In the genomic region with DNA sequence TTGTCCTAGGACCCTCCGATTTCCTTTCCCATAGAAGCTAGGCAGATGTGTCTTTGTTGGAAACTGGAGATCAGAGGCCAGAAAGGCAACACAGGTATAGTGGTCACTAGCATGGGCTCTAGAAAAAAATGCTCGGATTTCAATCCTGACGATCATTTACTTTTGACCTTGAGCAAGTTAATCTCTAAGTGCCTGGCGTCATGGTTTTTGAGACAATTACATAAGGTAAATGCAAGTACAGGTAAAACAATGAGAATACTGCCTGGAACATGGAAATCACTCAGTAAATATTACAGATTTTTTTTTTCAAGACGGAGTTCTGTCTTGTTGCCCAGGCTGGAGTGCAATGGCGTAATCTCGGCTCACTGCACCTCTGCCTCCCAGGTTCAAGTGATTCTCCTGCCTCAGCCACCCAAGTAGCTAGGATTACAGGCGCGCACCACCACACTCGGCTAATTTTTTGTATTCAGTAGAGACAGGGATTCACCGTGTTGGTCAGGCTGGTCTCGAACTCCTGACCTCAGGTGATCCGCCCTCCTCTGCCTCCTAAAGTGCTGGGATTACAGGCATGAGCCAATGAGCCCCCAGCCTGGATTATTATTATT, we compare ENCODE assay signal across 8 cellular contexts. TPM values are rescaled to one million over a fixed set of nuclear protein-coding genes. Genes with fewer than 3 reads are reported as not detected.
DNase-seq lines count a peak whose midpoint lies in the region; ATAC-seq, FAIRE-seq and TF ChIP-seq lines count a peak whose summit lies in the region.

No MANE protein-coding gene starts in this region.

- POLR2A ChIA-PET in activated B cell treated with CpG ODN at 0.5 μM for 24 hours (lab: Charles Lee): interaction anchor here (1.0 to 2.7 kb wide), 2 partner anchors 98 to 195 kb away, joined by 4 to 16 read pairs; partner anchors contain the start of gene ZNF143

- H3K9ac ChIP-seq in keratinocyte (ENCODE audit: control insufficient read depth, extremely low read depth, insufficient read depth, low read length) (no peak overlapping the region), smooth muscle cell (ENCODE audit: low read depth) (no peak overlapping the region)

- CTCF ChIA-PET in activated B cell treated with CpG ODN at 0.5 μM for 24 hours (lab: Charles Lee): no interaction called here

- H3K79me2 ChIP-seq in keratinocyte (ENCODE audit: control insufficient read depth, insufficient read depth, low read length) (peaks cover 24% of the 10 kb centered on the region), smooth muscle cell (ENCODE audit: low read depth) (peaks cover 32% of the 10 kb centered on the region)

- peaks cover 5% of the 10 kb centered on the region for H3K4me1 ChIP-seq in keratinocyte (ENCODE audit: control insufficient read depth, extremely low read depth, insufficient read depth, low read length)
- H3K4me1 ChIP-seq in smooth muscle cell (ENCODE audit: low read depth): no peaks in the 10 kb centered on the region

- H3K36me3 Mint-ChIP-seq in T-helper 1 cell treated with Interleukin-12 subunit alpha and Interleukin-12 subunit beta and Interleukin-4 antibody, amounts not matched to agents 30 μg/mL and 1 μg/mL, for 36 hours (ENCODE audit: low read depth): peaks cover 2% of the 10 kb centered on the region
- H3K36me3 Mint-ChIP-seq in activated B cell treated with CpG ODN at 0.5 μM for 24 hours (ENCODE audit: low read depth): peaks cover 6% of the 10 kb centered on the region

- H3K4me1 Mint-ChIP-seq in T-helper 1 cell treated with Interleukin-12 subunit alpha and Interleukin-12 subunit beta and Interleukin-4 antibody, amounts not matched to agents 30 μg/mL and 1 μg/mL, for 36 hours (ENCODE audit: low read depth): peaks cover 23% of the 10 kb centered on the region
- H3K4me1 Mint-ChIP-seq in activated B cell treated with CpG ODN at 0.5 μM for 24 hours: peaks cover 29% of the 10 kb centered on the region

- peaks cover 50% of the 10 kb centered on the region for H3K27me3 Mint-ChIP-seq in T-helper 1 cell treated with Interleukin-12 subunit alpha and Interleukin-12 subunit beta and Interleukin-4 antibody, amounts not matched to agents 30 μg/mL and 1 μg/mL, for 36 hours (ENCODE audit: low read depth)
- H3K27me3 Mint-ChIP-seq in activated B cell treated with CpG ODN at 0.5 μM for 24 hours: no peaks in the 10 kb centered on the region

- 94% methylated on average over 13 of the region's 13 CpGs for WGBS in smooth muscle cell (ENCODE audit: low lambda C conversion rate)

- no peak for TF ChIP-seq CTCF in activated B cell treated with CpG ODN at 0.5 μM for 24 hours (IDR thresholded peaks at IDR 0.05)
- no peak for TF ChIP-seq CTCF in keratinocyte (optimal IDR thresholded peaks at IDR 0.05 in 1 of 3, IDR thresholded peaks at IDR 0.05 in 1 of 3, conservative IDR thresholded peaks at IDR 0.05 in 1 of 3; ENCODE audit: extremely low read depth in 1 of 3, insufficient read depth in 2 of 3, low read length in 3 of 3)
- TF ChIP-seq CTCF in smooth muscle cell (IDR thresholded peaks at IDR 0.05; ENCODE audit: borderline replicate concordance, insufficient read depth, poor library complexity, severe bottlenecking): no peak

- no peaks in the 10 kb centered on the region for H3K9me3 Mint-ChIP-seq in T-helper 1 cell treated with Interleukin-12 subunit alpha and Interleukin-12 subunit beta and Interleukin-4 antibody, amounts not matched to agents 30 μg/mL and 1 μg/mL, for 36 hours
- H3K9me3 Mint-ChIP-seq in activated B cell treated with CpG ODN at 0.5 μM for 24 hours: no peaks in the 10 kb centered on the region

- H3K36me3 ChIP-seq in keratinocyte (ENCODE audit: control insufficient read depth in 2 of 2, extremely low read depth in 1 of 2, insufficient read depth in 2 of 2, low read length in 2 of 2) (no peaks in the 10 kb centered on the region), smooth muscle cell (ENCODE audit: low read depth) (no peaks in the 10 kb centered on the region)

- H3K27me3 ChIP-seq in keratinocyte (ENCODE audit: control insufficient read depth, extremely low read depth, insufficient read depth, low read length): no peaks in the 10 kb centered on the region
- no peaks in the 10 kb centered on the region for H3K27me3 ChIP-seq in smooth muscle cell (ENCODE audit: low read depth)

- H3K4me2 ChIP-seq in keratinocyte (ENCODE audit: control insufficient read depth, extremely low read depth, insufficient read depth, low read depth, low read length): peak overlapping the region; percentile 87
- peak overlapping the region; percentile 92 for H3K4me2 ChIP-seq in smooth muscle cell

- intact Hi-C loops in activated B cell treated with CpG ODN at 0.5 μM for 24 hours (cut with micrococcal nuclease): no loop called here

- ATAC-seq in activated B cell treated with CpG ODN at 0.5 μM for 24 hours (ENCODE audit: low read depth): no peak
- ATAC-seq in GM18868 (IDR thresholded peaks at IDR 0.05; ENCODE audit: unreplicated experiment): no peak

- H3K9me3 ChIP-seq in keratinocyte (ENCODE audit: control insufficient read depth, low read depth, low read length) (no peaks in the 10 kb centered on the region), smooth muscle cell (replicated peaks; ENCODE audit: low read depth) (no peaks in the 10 kb centered on the region)

- H4K20me1 ChIP-seq in keratinocyte (ENCODE audit: control insufficient read depth, extremely low read depth, insufficient read depth, low read length): no peaks in the 10 kb centered on the region
- peaks cover 28% of the 10 kb centered on the region for H4K20me1 ChIP-seq in smooth muscle cell (ENCODE audit: low read depth)

- peak overlapping the region; percentile 78 for H3K4me3 Mint-ChIP-seq in T-helper 1 cell treated with Interleukin-12 subunit alpha and Interleukin-12 subunit beta and Interleukin-4 antibody, amounts not matched to agents 30 μg/mL and 1 μg/mL, for 36 hours
- peak overlapping the region; percentile 81 for H3K4me3 Mint-ChIP-seq in activated B cell treated with CpG ODN at 0.5 μM for 24 hours

- H3F3A ChIP-seq in smooth muscle cell (ENCODE audit: low read depth): peaks cover 5% of the 10 kb centered on the region

- H3K4me3 ChIP-seq in keratinocyte (ENCODE audit: control insufficient read depth in 2 of 3, extremely low read depth in 1 of 3, insufficient read depth in 2 of 3, low read depth in 1 of 3, low read length in 3 of 3) (no peak overlapping the region), smooth muscle cell (peak overlapping the region; percentile 99)

- dilution Hi-C loops in keratinocyte (cut with MboI; ENCODE audit: extremely low pct_ligation_motif_present, low sequenced_read_pairs): no loop called here

- H3K27ac ChIP-seq in keratinocyte (ENCODE audit: control insufficient read depth, insufficient read depth, low read length) (no peak overlapping the region), smooth muscle cell (ENCODE audit: low read depth) (no peak overlapping the region)

- DNase-seq in T-helper 1 cell: no peak
- DNase-seq in activated B cell treated with CpG ODN at 0.5 μM for 24 hours: no peak
- DNase-seq in keratinocyte (ENCODE audit: low read depth, low spot score): no peak
- no peak for DNase-seq in smooth muscle cell (lab: John Stamatoyannopoulos, UW; ENCODE audit: unreplicated experiment)
- no peak for DNase-seq in HPDE6-E6E7 (ENCODE audit: extremely low spot score)
- DNase-seq in hypothalamus (lab: John Stamatoyannopoulos, UW): no peak

- H3K9me1 ChIP-seq in keratinocyte (ENCODE audit: control insufficient read depth, extremely low read depth, insufficient read depth, low read length): no peaks in the 10 kb centered on the region

- peak overlapping the region; percentile 66 for H3K27ac Mint-ChIP-seq in T-helper 1 cell treated with Interleukin-12 subunit alpha and Interleukin-12 subunit beta and Interleukin-4 antibody, amounts not matched to agents 30 μg/mL and 1 μg/mL, for 36 hours
- H3K27ac Mint-ChIP-seq in activated B cell treated with CpG ODN at 0.5 μM for 24 hours: peak overlapping the region; percentile 57

- FAIRE-seq in keratinocyte (lab: Jason Lieb, UNC): no peak

- H2AFZ ChIP-seq in keratinocyte (ENCODE audit: control insufficient read depth, low read length): no peak overlapping the region
- no peak overlapping the region for H2AFZ ChIP-seq in smooth muscle cell (ENCODE audit: low read depth)

RNA-seq across cellular contexts. Expression of gene DENND5A, which starts 1.1 kb away (rescaled TPM):
- 23.2 and 24.4 TPM in 2 replicates for total RNA-seq in activated B cell treated with CpG ODN at 0.5 μM for 24 hours
- polyA plus RNA-seq in keratinocyte: 44.6 to 62.9 TPM (median 49.1 TPM) in 3 replicates
- polyA plus RNA-seq in keratinocyte (2011; ENCODE audit: low read depth): 20.4 TPM
- 53.0 and 57.8 TPM in 2 replicates for polyA plus RNA-seq in keratinocyte (2011; cell fraction: cytosol; rRNA removed)
- 69.7 and 79.0 TPM in 2 replicates for polyA plus RNA-seq in keratinocyte (2011; cell fraction: nucleus; rRNA removed)
- polyA plus RNA-seq in keratinocyte (2012; ENCODE audit: low replicate concordance): 16.1 and 26.2 TPM in 2 replicates
- 136 to 168 TPM (median 137 TPM) in 3 replicates for polyA minus RNA-seq in keratinocyte
- 51.2 TPM for polyA minus RNA-seq in keratinocyte (2011; cell fraction: cytosol; rRNA and poly(A)+ RNA removed)
- 54.7 and 105 TPM in 2 replicates for polyA minus RNA-seq in keratinocyte (2011; cell fraction: nucleus; rRNA and poly(A)+ RNA removed)
- 66.1 and 81.7 TPM in 2 replicates for total RNA-seq in smooth muscle cell
- 40.2 and 42.0 TPM in 2 replicates for polyA plus RNA-seq in smooth muscle cell

RNA-seq across cellular contexts. Expression of gene TMEM41B, which starts 48.2 kb away (rescaled TPM):
- total RNA-seq in activated B cell treated with CpG ODN at 0.5 μM for 24 hours: 19.4 and 21.7 TPM in 2 replicates
- polyA plus RNA-seq in keratinocyte: 41.6 to 69.3 TPM (median 53.6 TPM) in 3 replicates
- 32.5 TPM for polyA plus RNA-seq in keratinocyte (2011; ENCODE audit: low read depth)
- 13.7 and 26.0 TPM in 2 replicates for polyA plus RNA-seq in keratinocyte (2011; cell fraction: cytosol; rRNA removed)
- 97.1 and 111 TPM in 2 replicates for polyA plus RNA-seq in keratinocyte (2011; cell fraction: nucleus; rRNA removed)
- polyA plus RNA-seq in keratinocyte (2012; ENCODE audit: low replicate concordance): 27.8 and 44.0 TPM in 2 replicates
- 18.0 to 43.5 TPM (median 29.1 TPM) in 3 replicates for polyA minus RNA-seq in keratinocyte
- 28.2 TPM for polyA minus RNA-seq in keratinocyte (2011; cell fraction: cytosol; rRNA and poly(A)+ RNA removed)
- 95.4 and 102 TPM in 2 replicates for polyA minus RNA-seq in keratinocyte (2011; cell fraction: nucleus; rRNA and poly(A)+ RNA removed)
- total RNA-seq in smooth muscle cell: 57.3 and 95.4 TPM in 2 replicates
- polyA plus RNA-seq in smooth muscle cell: 33.6 and 34.8 TPM in 2 replicates
